1 cellular context compared by ENCODE assay signal in the genomic region with DNA sequence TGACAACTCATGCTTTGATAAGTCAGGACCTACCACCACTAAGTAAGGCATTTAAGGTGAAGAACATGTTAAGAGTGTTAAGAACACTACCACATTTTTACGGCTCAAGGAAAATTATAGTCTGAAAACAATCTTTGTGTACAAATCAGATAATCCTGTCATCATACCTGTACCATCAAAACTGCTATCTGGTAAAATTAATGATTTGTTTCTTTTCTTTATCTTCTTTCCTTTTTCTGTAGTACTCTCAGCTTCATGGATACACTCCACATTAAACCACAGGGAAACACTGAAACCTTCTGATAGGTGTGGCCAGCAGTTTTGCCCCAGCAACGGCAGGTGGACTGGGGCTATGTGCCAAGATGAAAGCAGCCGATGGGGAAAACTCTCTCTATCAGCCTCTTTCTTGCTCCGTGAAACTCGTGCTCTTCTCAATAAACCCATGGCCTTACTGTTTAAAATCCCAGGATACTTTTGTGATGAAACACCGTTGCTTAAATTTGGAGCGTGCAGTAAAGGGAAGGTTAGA.
TF ChIP-seq lines count a peak whose summit lies in the region.

No MANE protein-coding gene starts in this region.

TF ChIP-seq in HEK293, 187 proteins besides CTCF, POLR2A, EP300 and RAD21 (continued from another document):
- TF ChIP-seq, protein P1, sequence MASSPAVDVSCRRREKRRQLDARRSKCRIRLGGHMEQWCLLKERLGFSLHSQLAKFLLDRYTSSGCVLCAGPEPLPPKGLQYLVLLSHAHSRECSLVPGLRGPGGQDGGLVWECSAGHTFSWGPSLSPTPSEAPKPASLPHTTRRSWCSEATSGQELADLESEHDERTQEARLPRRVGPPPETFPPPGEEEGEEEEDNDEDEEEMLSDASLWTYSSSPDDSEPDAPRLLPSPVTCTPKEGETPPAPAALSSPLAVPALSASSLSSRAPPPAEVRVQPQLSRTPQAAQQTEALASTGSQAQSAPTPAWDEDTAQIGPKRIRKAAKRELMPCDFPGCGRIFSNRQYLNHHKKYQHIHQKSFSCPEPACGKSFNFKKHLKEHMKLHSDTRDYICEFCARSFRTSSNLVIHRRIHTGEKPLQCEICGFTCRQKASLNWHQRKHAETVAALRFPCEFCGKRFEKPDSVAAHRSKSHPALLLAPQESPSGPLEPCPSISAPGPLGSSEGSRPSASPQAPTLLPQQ (tag by site-specific recombination; IDR thresholded peaks at IDR 0.05): no peak
- TF ChIP-seq, protein P2, sequence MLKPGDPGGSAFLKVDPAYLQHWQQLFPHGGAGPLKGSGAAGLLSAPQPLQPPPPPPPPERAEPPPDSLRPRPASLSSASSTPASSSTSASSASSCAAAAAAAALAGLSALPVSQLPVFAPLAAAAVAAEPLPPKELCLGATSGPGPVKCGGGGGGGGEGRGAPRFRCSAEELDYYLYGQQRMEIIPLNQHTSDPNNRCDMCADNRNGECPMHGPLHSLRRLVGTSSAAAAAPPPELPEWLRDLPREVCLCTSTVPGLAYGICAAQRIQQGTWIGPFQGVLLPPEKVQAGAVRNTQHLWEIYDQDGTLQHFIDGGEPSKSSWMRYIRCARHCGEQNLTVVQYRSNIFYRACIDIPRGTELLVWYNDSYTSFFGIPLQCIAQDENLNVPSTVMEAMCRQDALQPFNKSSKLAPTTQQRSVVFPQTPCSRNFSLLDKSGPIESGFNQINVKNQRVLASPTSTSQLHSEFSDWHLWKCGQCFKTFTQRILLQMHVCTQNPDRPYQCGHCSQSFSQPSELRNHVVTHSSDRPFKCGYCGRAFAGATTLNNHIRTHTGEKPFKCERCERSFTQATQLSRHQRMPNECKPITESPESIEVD (tag by site-specific recombination; IDR thresholded peaks at IDR 0.05): 0 out of 2 replicates have a peak, but pooled peaks have one; percentile 20
TF ChIP-seq in HEK293: peak in this region for 6.
